Comparison of ENCODE assay signal across 19 cellular contexts in genomic region chr14:65419593-65420252, GRCh38. TPM values are rescaled to one million over a fixed set of nuclear protein-coding genes. Genes with fewer than 3 reads are reported as not detected.
DNase-seq lines count a peak whose midpoint lies in the region; ATAC-seq, FAIRE-seq and TF ChIP-seq lines count a peak whose summit lies in the region.
"Had no signal": no experiment of that assay in that cellular context is flagged by ENCODE, and none has a peak within 500 bp of the region (broad histone marks: within the 10 kb centered on the region; RNA-seq: fewer than 3 reads in every experiment).

No MANE protein-coding gene starts in this region.

- H3K9me3 ChIP-seq in KOPT-K1 (ENCODE audit: insufficient read depth, low read length, poor library complexity, severe bottlenecking): no peaks in the 10 kb centered on the region

- H3K27me3 Mint-ChIP-seq in natural killer cell treated with Interleukin-12 subunit alpha and Interleukin-12 subunit beta and Interleukin-15 and Interleukin-18, amount 100 ng/mL, for 72 hours: no peaks in the 10 kb centered on the region
- H3K27me3 Mint-ChIP-seq in natural killer cell (ENCODE audit: low read depth in 2 of 2): no peaks in the 10 kb centered on the region
- H3K27me3 Mint-ChIP-seq in activated T-helper 2 cell treated with anti-CD3 and anti-CD28 coated beads, Interferon-gamma antibody, Interleukin-2, Interleukin-4, amounts not matched to agents 10 μg/mL and 5 μg/mL and 100 μg/mL, durations not matched to agents 14 hours and 24 hours and 36 hours (ENCODE audit: low read depth): no peaks in the 10 kb centered on the region
- H3K27me3 Mint-ChIP-seq: B cell had no signal

- no peak for DNase-seq in natural killer cell treated with Interleukin-12 subunit alpha and Interleukin-12 subunit beta and Interleukin-15 and Interleukin-18, amount 100 ng/mL, for 72 hours (ENCODE audit: low spot score)
- DNase-seq in natural killer cell (no peak), RCC 7860 (ENCODE audit: low spot score) (no peak), EL (no peak), AG08396 (ENCODE audit: low spot score) (no peak), HEK293T (ENCODE audit: extremely low spot score) (no peak)
- no peak for DNase-seq in activated T-helper 2 cell treated with anti-CD3 and anti-CD28 coated beads, Interferon-gamma antibody, Interleukin-2, Interleukin-4, amounts not matched to agents 10 μg/mL and 5 μg/mL and 100 μg/mL, durations not matched to agents 14 hours and 24 hours and 36 hours (ENCODE audit: low spot score)
- DNase-seq: ACHN; CD8-positive, alpha-beta T cell; HCEC 1CT; KBM-7; NCI-H1092 treated with DMSO at 0.1 percent for 48 hours; NCI-H1694 treated with DMSO at 0.1 percent for 48 hours; NCI-H2171; NCI-H446 treated with DMSO at 0.1 percent for 48 hours; NCI-H82; RPMI8226 had no signal

- no peaks in the 10 kb centered on the region for H3K9me3 Mint-ChIP-seq in natural killer cell treated with Interleukin-12 subunit alpha and Interleukin-12 subunit beta and Interleukin-15 and Interleukin-18, amount 100 ng/mL, for 72 hours
- H3K9me3 Mint-ChIP-seq in natural killer cell: no peaks in the 10 kb centered on the region
- H3K9me3 Mint-ChIP-seq in activated T-helper 2 cell treated with anti-CD3 and anti-CD28 coated beads, Interferon-gamma antibody, Interleukin-2, Interleukin-4, amounts not matched to agents 10 μg/mL and 5 μg/mL and 100 μg/mL, durations not matched to agents 14 hours and 24 hours and 36 hours: no peaks in the 10 kb centered on the region
- H3K9me3 Mint-ChIP-seq: CD8-positive, alpha-beta T cell had no signal

- H3K4me3 Mint-ChIP-seq in natural killer cell treated with Interleukin-12 subunit alpha and Interleukin-12 subunit beta and Interleukin-15 and Interleukin-18, amount 100 ng/mL, for 72 hours: peak overlapping the region; percentile 4
- no peak overlapping the region for H3K4me3 Mint-ChIP-seq in natural killer cell
- H3K4me3 Mint-ChIP-seq in activated T-helper 2 cell treated with anti-CD3 and anti-CD28 coated beads, Interferon-gamma antibody, Interleukin-2, Interleukin-4, amounts not matched to agents 10 μg/mL and 5 μg/mL and 100 μg/mL, durations not matched to agents 14 hours and 24 hours and 36 hours (ENCODE audit: low read depth): no peak overlapping the region
- H3K4me3 Mint-ChIP-seq: B cell; CD8-positive, alpha-beta T cell had no signal

- peak overlapping the region; percentile 16 to 57 for H3K27ac Mint-ChIP-seq in natural killer cell treated with Interleukin-12 subunit alpha and Interleukin-12 subunit beta and Interleukin-15 and Interleukin-18, amount 100 ng/mL, for 72 hours
- H3K27ac Mint-ChIP-seq in natural killer cell: no peak overlapping the region
- peak overlapping the region; percentile 8 for H3K27ac Mint-ChIP-seq in activated T-helper 2 cell treated with anti-CD3 and anti-CD28 coated beads, Interferon-gamma antibody, Interleukin-2, Interleukin-4, amounts not matched to agents 10 μg/mL and 5 μg/mL and 100 μg/mL, durations not matched to agents 14 hours and 24 hours and 36 hours
- H3K27ac Mint-ChIP-seq: B cell had no signal

- CTCF ChIA-PET in HEK293T (lab: Yijun Ruan, JAX): no interaction called here

- POLR2A ChIA-PET in HEK293T (lab: Yijun Ruan, JAX): no interaction called here

- peaks cover 5% of the 10 kb centered on the region for H3K36me3 Mint-ChIP-seq in natural killer cell treated with Interleukin-12 subunit alpha and Interleukin-12 subunit beta and Interleukin-15 and Interleukin-18, amount 100 ng/mL, for 72 hours
- H3K36me3 Mint-ChIP-seq in natural killer cell: no peaks in the 10 kb centered on the region
- H3K36me3 Mint-ChIP-seq in activated T-helper 2 cell treated with anti-CD3 and anti-CD28 coated beads, Interferon-gamma antibody, Interleukin-2, Interleukin-4, amounts not matched to agents 10 μg/mL and 5 μg/mL and 100 μg/mL, durations not matched to agents 14 hours and 24 hours and 36 hours (ENCODE audit: low read depth): peaks cover 28% of the 10 kb centered on the region

- no peak for ATAC-seq in natural killer cell treated with Interleukin-12 subunit alpha and Interleukin-12 subunit beta and Interleukin-15 and Interleukin-18, amount 100 ng/mL, for 72 hours
- no peak for ATAC-seq in natural killer cell
- ATAC-seq: CD8-positive, alpha-beta T cell had no signal

- TF ChIP-seq CTCF in natural killer cell (IDR thresholded peaks at IDR 0.05): no peak

- FAIRE-seq in RCC 7860 (lab: Jason Lieb, UNC): no peak

- peak overlapping the region; percentile 50 for H3K27ac ChIP-seq in KOPT-K1 (ENCODE audit: low read depth, low read length, poor library complexity, severe bottlenecking)

- intact Hi-C loops in natural killer cell (cut with micrococcal nuclease): no loop called here
- intact Hi-C loops in activated T-helper 2 cell treated with anti-CD3 and anti-CD28 coated beads, Interferon-gamma antibody, Interleukin-2, Interleukin-4, amounts not matched to agents 10 μg/mL and 5 μg/mL and 100 μg/mL, durations not matched to agents 14 hours and 24 hours and 36 hours (cut with micrococcal nuclease): loop anchor here (10.0 kb wide), 3 partner anchors 185 to 315 kb away; no protein-coding TSS in a partner anchor

- no peaks in the 10 kb centered on the region; the same call in none of the 2 replicates for H3K36me3 ChIP-seq in KOPT-K1 (ENCODE audit: insufficient read depth, low read length)

- H3K4me1 Mint-ChIP-seq in natural killer cell treated with Interleukin-12 subunit alpha and Interleukin-12 subunit beta and Interleukin-15 and Interleukin-18, amount 100 ng/mL, for 72 hours (ENCODE audit: low read depth in 2 of 2): peaks cover 7 to 23% of the 10 kb centered on the region in 2 donors
- peaks cover 4 to 8% of the 10 kb centered on the region in 2 donors for H3K4me1 Mint-ChIP-seq in natural killer cell
- H3K4me1 Mint-ChIP-seq in activated T-helper 2 cell treated with anti-CD3 and anti-CD28 coated beads, Interferon-gamma antibody, Interleukin-2, Interleukin-4, amounts not matched to agents 10 μg/mL and 5 μg/mL and 100 μg/mL, durations not matched to agents 14 hours and 24 hours and 36 hours (ENCODE audit: low read depth): peaks cover 32% of the 10 kb centered on the region

TF ChIP-seq in HEK293T, 16 proteins besides CTCF, POLR2A, EP300 and RAD21:
- TF ChIP-seq SP1 (IDR thresholded peaks at IDR 0.05): no peak
- TF ChIP-seq BHLHE40 (IDR thresholded peaks at IDR 0.05; ENCODE audit: borderline replicate concordance): no peak
- TF ChIP-seq HDGF (IDR thresholded peaks at IDR 0.05; ENCODE audit: borderline replicate concordance): no peak
- TF ChIP-seq NFRKB (IDR thresholded peaks at IDR 0.05): no peak
- TF ChIP-seq FOXM1 (IDR thresholded peaks at IDR 0.05; ENCODE audit: borderline replicate concordance): no peak
- no peak for TF ChIP-seq LEF1 (IDR thresholded peaks at IDR 0.05; ENCODE audit: borderline replicate concordance)

RNA-seq across cellular contexts. Expression of gene FUT8, which starts 7.2 kb away (rescaled TPM):
- 100 to 1,000 TPM in 1 of 2 donors, 10 to 100 TPM in 1; 73.0 to 139 TPM for total RNA-seq in natural killer cell treated with Interleukin-12 subunit alpha and Interleukin-12 subunit beta and Interleukin-15 and Interleukin-18, amount 100 ng/mL, for 72 hours
- total RNA-seq in natural killer cell: 10 to 100 TPM; 20.7 to 29.2 (median 21.2) TPM
- total RNA-seq in activated T-helper 2 cell treated with anti-CD3 and anti-CD28 coated beads, Interferon-gamma antibody, Interleukin-2, Interleukin-4, amounts not matched to agents 10 μg/mL and 5 μg/mL and 100 μg/mL, durations not matched to agents 14 hours and 24 hours and 36 hours: 110 and 124 TPM in 2 replicates

Comparison
In these comparisons a context has a peak if more than half of its experiments do, and no peak if none do; other contexts are left out.
1. H3K27ac Mint-ChIP-seq: peak in natural killer cell treated with Interleukin-12 subunit alpha and Interleukin-12 subunit beta and Interleukin-15 and Interleukin-18, amount 100 ng/mL, for 72 hours (2 of 2) and activated T-helper 2 cell treated with anti-CD3 and anti-CD28 coated beads, Interferon-gamma antibody, Interleukin-2, Interleukin-4, amounts not matched to agents 10 μg/mL and 5 μg/mL and 100 μg/mL, durations not matched to agents 14 hours and 24 hours and 36 hours (single experiment); none in natural killer cell (0 of 2).